In the genomic region with DNA sequence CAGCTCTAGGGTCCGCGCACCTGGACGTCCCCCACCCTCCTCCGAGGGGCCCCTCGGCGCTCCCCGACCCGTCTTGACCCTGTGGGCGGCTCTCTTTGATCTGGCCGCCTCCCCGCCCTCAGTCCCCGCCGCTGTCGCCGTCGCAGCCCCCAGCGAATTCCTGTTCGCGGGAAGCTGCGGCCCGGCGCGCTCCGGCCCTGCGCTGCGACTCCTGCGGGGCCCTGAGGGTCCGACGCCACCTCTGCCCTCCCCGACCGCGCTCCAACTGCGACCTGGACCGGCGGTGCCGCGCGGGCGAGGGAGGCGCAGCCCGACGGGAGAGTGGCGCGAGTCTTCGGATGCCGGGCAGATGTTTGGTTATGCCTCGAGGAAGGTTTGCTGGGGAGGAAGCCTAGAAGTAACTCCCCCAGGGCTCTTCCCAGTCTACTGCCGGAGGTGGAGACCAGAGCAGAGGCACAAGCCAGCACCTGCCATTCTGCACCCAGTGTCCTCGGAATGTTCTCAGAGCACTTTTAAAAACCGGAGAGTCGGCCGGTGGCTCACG, we compare ENCODE assay signal across 8 cellular contexts. TPM values are rescaled to one million over a fixed set of nuclear protein-coding genes. Genes with fewer than 3 reads are reported as not detected.
DNase-seq lines count a peak whose midpoint lies in the region; ATAC-seq, FAIRE-seq and TF ChIP-seq lines count a peak whose summit lies in the region.

No MANE protein-coding gene starts in this region.

- H3K36me3 Mint-ChIP-seq in activated CD8-positive, alpha-beta T cell treated with anti-CD3 and anti-CD28 coated beads, Interleukin-2, amount 10 ng/mL, durations not matched to agents 7 days and 5 days (ENCODE audit: low read depth) = peaks cover 4% of the 10 kb centered on the region
- peaks cover 6% of the 10 kb centered on the region for H3K36me3 Mint-ChIP-seq in stimulated activated naive CD8-positive, alpha-beta T cell treated with anti-CD3 and anti-CD28 coated beads, Interleukin-15, Interleukin-2, amounts not matched to agents 100 ng/mL and 50 ng/mL, for 24 hours (ENCODE audit: low read depth)

- H3K27me3 ChIP-seq in A673 (replicated peaks; ENCODE audit: insufficient read depth, low read depth, low read length, poor library complexity) (peaks cover 4% of the 10 kb centered on the region), iPS-15b (ENCODE audit: control insufficient read depth, insufficient read depth, low read length) (peaks cover 40% of the 10 kb centered on the region)

- ATAC-seq in HG03064 (IDR thresholded peaks at IDR 0.05; ENCODE audit: low read depth, unreplicated experiment) = peak; percentile 22
- ATAC-seq in activated CD8-positive, alpha-beta T cell treated with anti-CD3 and anti-CD28 coated beads, Interleukin-2, amount 10 ng/mL, durations not matched to agents 7 days and 5 days = peak; percentile 18
- no peak for ATAC-seq in GM18517 (IDR thresholded peaks at IDR 0.05; ENCODE audit: unreplicated experiment)

- H3K36me3 ChIP-seq in A673 (ENCODE audit: insufficient read depth, low read length, poor library complexity, severe bottlenecking) (no peaks in the 10 kb centered on the region), iPS-15b (ENCODE audit: control insufficient read depth, insufficient read depth, low read length) (no peaks in the 10 kb centered on the region)

- no peak overlapping the region for H3K27ac ChIP-seq in A673 (ENCODE audit: low read depth, low read length, poor library complexity, severe bottlenecking)

- CTCF ChIA-PET in A673 (lab: Charles Lee) = no interaction called here
- CTCF ChIA-PET in activated CD8-positive, alpha-beta T cell treated with anti-CD3 and anti-CD28 coated beads, Interleukin-2, amount 10 ng/mL, durations not matched to agents 7 days and 5 days (lab: Charles Lee) = no interaction called here

- no peak for TF ChIP-seq POLR2A in GM12892 (IDR thresholded peaks at IDR 0.05; ENCODE audit: low read depth, low read length)

- DNase-seq in A673 (ENCODE audit: low spot score) = no peak
- peak; percentile 52 for DNase-seq in GM12892 (ENCODE audit: insufficient read length)
- DNase-seq in activated CD8-positive, alpha-beta T cell treated with anti-CD3 and anti-CD28 coated beads, Interleukin-2, amount 10 ng/mL, durations not matched to agents 7 days and 5 days = no peak
- no peak for DNase-seq in NCI-H446 (lab: John Stamatoyannopoulos, UW)

- peak overlapping the region; percentile 24 for H3K9ac ChIP-seq in iPS-15b (ENCODE audit: low read depth, low read length)

- BruUV-seq in A673 (replicated peaks; lab: Mats Ljungman, UMichigan) = no TSS peak

- H3K9me3 ChIP-seq in A673 (ENCODE audit: low read depth, low read length, poor library complexity, severe bottlenecking) (no peaks in the 10 kb centered on the region), iPS-15b (ENCODE audit: control insufficient read depth, insufficient read depth, low read length) (no peaks in the 10 kb centered on the region)

- no peak for FAIRE-seq in GM12892 (lab: Jason Lieb, UNC)

- peaks cover 24% of the 10 kb centered on the region for H3K27me3 Mint-ChIP-seq in activated CD8-positive, alpha-beta T cell treated with anti-CD3 and anti-CD28 coated beads, Interleukin-2, amount 10 ng/mL, durations not matched to agents 7 days and 5 days (ENCODE audit: low read depth)
- H3K27me3 Mint-ChIP-seq in stimulated activated naive CD8-positive, alpha-beta T cell treated with anti-CD3 and anti-CD28 coated beads, Interleukin-15, Interleukin-2, amounts not matched to agents 100 ng/mL and 50 ng/mL, for 24 hours = peaks cover 37% of the 10 kb centered on the region

- peaks cover 9% of the 10 kb centered on the region for H3K4me1 ChIP-seq in A673 (ENCODE audit: insufficient read depth, low read length, poor library complexity, severe bottlenecking)
- H3K4me1 ChIP-seq in iPS-15b (ENCODE audit: control insufficient read depth, insufficient read depth, low read length) = no peaks in the 10 kb centered on the region

- no peak for TF ChIP-seq CTCF in A673 (conservative IDR thresholded peaks at IDR 0.05; ENCODE audit: low read depth, low read length)

- H3K4me3 Mint-ChIP-seq in activated CD8-positive, alpha-beta T cell treated with anti-CD3 and anti-CD28 coated beads, Interleukin-2, amount 10 ng/mL, durations not matched to agents 7 days and 5 days = peak overlapping the region; percentile 43
- H3K4me3 Mint-ChIP-seq in stimulated activated naive CD8-positive, alpha-beta T cell treated with anti-CD3 and anti-CD28 coated beads, Interleukin-15, Interleukin-2, amounts not matched to agents 100 ng/mL and 50 ng/mL, for 24 hours = peak overlapping the region; percentile 70

- peak overlapping the region; percentile 62 for H3K4me3 ChIP-seq in A673 (ENCODE audit: low read depth, low read length, poor library complexity, severe bottlenecking)
- peak overlapping the region; percentile 68 for H3K4me3 ChIP-seq in iPS-15b (ENCODE audit: low read depth, low read length)

- intact Hi-C loops in A673 (cut with micrococcal nuclease; ENCODE audit: unreplicated experiment) = no loop called here

- POLR2A ChIA-PET in A673 (lab: Charles Lee; ENCODE audit: low non-redundant PET) = no interaction called here
- POLR2A ChIA-PET in activated CD8-positive, alpha-beta T cell treated with anti-CD3 and anti-CD28 coated beads, Interleukin-2, amount 10 ng/mL, durations not matched to agents 7 days and 5 days (lab: Charles Lee) = no interaction called here

- peaks cover 7% of the 10 kb centered on the region for H3K4me1 Mint-ChIP-seq in activated CD8-positive, alpha-beta T cell treated with anti-CD3 and anti-CD28 coated beads, Interleukin-2, amount 10 ng/mL, durations not matched to agents 7 days and 5 days (ENCODE audit: low read depth)
- H3K4me1 Mint-ChIP-seq in stimulated activated naive CD8-positive, alpha-beta T cell treated with anti-CD3 and anti-CD28 coated beads, Interleukin-15, Interleukin-2, amounts not matched to agents 100 ng/mL and 50 ng/mL, for 24 hours (ENCODE audit: low read depth) = peaks cover 4% of the 10 kb centered on the region

- H3K9me3 Mint-ChIP-seq in activated CD8-positive, alpha-beta T cell treated with anti-CD3 and anti-CD28 coated beads, Interleukin-2, amount 10 ng/mL, durations not matched to agents 7 days and 5 days (ENCODE audit: insufficient read depth) = no peaks in the 10 kb centered on the region
- peaks cover 5% of the 10 kb centered on the region for H3K9me3 Mint-ChIP-seq in stimulated activated naive CD8-positive, alpha-beta T cell treated with anti-CD3 and anti-CD28 coated beads, Interleukin-15, Interleukin-2, amounts not matched to agents 100 ng/mL and 50 ng/mL, for 24 hours

- no peak overlapping the region for H3K27ac Mint-ChIP-seq in activated CD8-positive, alpha-beta T cell treated with anti-CD3 and anti-CD28 coated beads, Interleukin-2, amount 10 ng/mL, durations not matched to agents 7 days and 5 days
- H3K27ac Mint-ChIP-seq in stimulated activated naive CD8-positive, alpha-beta T cell treated with anti-CD3 and anti-CD28 coated beads, Interleukin-15, Interleukin-2, amounts not matched to agents 100 ng/mL and 50 ng/mL, for 24 hours = no peak overlapping the region

RNA-seq across cellular contexts. Expression of gene ISM2, which starts 0.4 kb away (rescaled TPM):
- 4.3 and 5.1 TPM in 2 replicates for total RNA-seq in A673 (2021)
- polyA plus RNA-seq in GM12892 (2012; ENCODE audit: missing spikeins) = not detected
- not detected for total RNA-seq in activated CD8-positive, alpha-beta T cell treated with anti-CD3 and anti-CD28 coated beads, Interleukin-2, amount 10 ng/mL, durations not matched to agents 7 days and 5 days

RNA-seq across cellular contexts. Expression of gene AHSA1, which starts 41.2 kb away (rescaled TPM):
- 276 and 375 TPM in 2 replicates for total RNA-seq in A673 (2021)
- polyA plus RNA-seq in GM12892 (2012; ENCODE audit: missing spikeins) = 127 TPM
- 100 to 1,000 TPM; 252 to 273 TPM for total RNA-seq in activated CD8-positive, alpha-beta T cell treated with anti-CD3 and anti-CD28 coated beads, Interleukin-2, amount 10 ng/mL, durations not matched to agents 7 days and 5 days

RNA-seq across cellular contexts. Expression of gene VIPAS39, which starts 41.7 kb away (rescaled TPM):
- total RNA-seq in A673 (2021) = 16.7 and 19.8 TPM in 2 replicates
- 19.7 TPM for polyA plus RNA-seq in GM12892 (2012; ENCODE audit: missing spikeins)
- 10 to 100 TPM; 18.4 to 19.3 TPM for total RNA-seq in activated CD8-positive, alpha-beta T cell treated with anti-CD3 and anti-CD28 coated beads, Interleukin-2, amount 10 ng/mL, durations not matched to agents 7 days and 5 days
